ENCODE assay signal across 9 cellular contexts in the genomic region with DNA sequence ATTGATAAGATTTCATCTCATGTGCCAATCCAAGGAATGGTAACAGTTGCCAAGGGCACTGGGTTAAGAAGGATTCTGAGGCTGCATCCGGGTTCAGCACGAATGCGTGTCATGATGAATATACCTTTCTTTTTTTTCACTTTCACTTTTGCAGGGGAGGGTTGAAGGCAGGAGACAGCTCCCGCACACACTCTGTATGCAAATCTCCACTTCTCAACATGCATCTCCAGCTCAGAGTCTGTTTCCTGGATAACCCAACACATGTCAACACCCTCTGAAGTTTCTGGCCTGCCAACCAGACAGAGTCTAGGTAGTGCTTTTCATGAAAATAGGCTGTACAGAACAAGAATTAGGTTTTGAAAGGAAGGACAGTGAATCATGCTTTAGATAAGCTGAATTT. TPM values are rescaled to one million over a fixed set of nuclear protein-coding genes. Genes with fewer than 3 reads are reported as not detected.
DNase-seq lines count a peak whose midpoint lies in the region; ATAC-seq, FAIRE-seq and TF ChIP-seq lines count a peak whose summit lies in the region.
"Had no signal": no experiment of that assay in that cellular context is flagged by ENCODE, and none has a peak within 500 bp of the region (broad histone marks: within the 10 kb centered on the region; RNA-seq: fewer than 3 reads in every experiment).

No MANE protein-coding gene starts in this region.

- H3K4me3 Mint-ChIP-seq in chondrocyte (ENCODE audit: unreplicated experiment), result no peak overlapping the region

- peaks cover 43% of the 10 kb centered on the region for H3K36me3 Mint-ChIP-seq in chondrocyte (ENCODE audit: low read depth)

- DNase-seq in mucosa of gallbladder (ENCODE audit: low spot score) (peak; percentile 23), GM12891 (ENCODE audit: insufficient read length, low spot score) (no peak), T-helper 9 cell (no peak), chondrocyte (ENCODE audit: low spot score) (no peak), epidermal melanocyte (ENCODE audit: insufficient read length, low spot score) (no peak)

- peak; percentile 100 for ATAC-seq in GM18520 (IDR thresholded peaks at IDR 0.05; ENCODE audit: unreplicated experiment)
- ATAC-seq in GM21737 (IDR thresholded peaks at IDR 0.05; ENCODE audit: unreplicated experiment), result peak; percentile 99
- peak; percentile 99 for ATAC-seq in HG03571 (IDR thresholded peaks at IDR 0.05; ENCODE audit: unreplicated experiment)

- no peak overlapping the region for H3K27ac Mint-ChIP-seq in chondrocyte (ENCODE audit: unreplicated experiment)

- no peak for FAIRE-seq in GM12891 (lab: Jason Lieb, UNC)
- FAIRE-seq: endothelial cell of umbilical vein had no signal

- no peaks in the 10 kb centered on the region for H3K4me1 Mint-ChIP-seq in chondrocyte (ENCODE audit: low read depth)

- H3K27me3 Mint-ChIP-seq in chondrocyte (ENCODE audit: low read depth), result no peaks in the 10 kb centered on the region

- no peak for TF ChIP-seq POLR2A in GM12891 (IDR thresholded peaks at IDR 0.05; ENCODE audit: low read depth, low read length)

- no peaks in the 10 kb centered on the region for H3K9me3 Mint-ChIP-seq in chondrocyte (ENCODE audit: low read depth)

- TF ChIP-seq CTCF in chondrocyte (IDR thresholded peaks at IDR 0.05), result no peak

TF ChIP-seq in GM12891, 5 proteins besides CTCF, POLR2A, EP300 and RAD21:
- TF ChIP-seq PAX5 (IDR thresholded peaks at IDR 0.05; ENCODE audit: insufficient read depth, low read length, severe bottlenecking) (no peak), TAF1 (IDR thresholded peaks at IDR 0.05; ENCODE audit: low read depth, low read length) (no peak), POU2F2 (IDR thresholded peaks at IDR 0.05; ENCODE audit: low read depth, low read length) (no peak), POLR2AphosphoS5 (IDR thresholded peaks at IDR 0.05; ENCODE audit: low read depth, low read length) (no peak), SPI1 (IDR thresholded peaks at IDR 0.05; ENCODE audit: low read depth, low read length) (no peak)

RNA-seq across cellular contexts. Expression of a gene that starts 21.6 kb away (rescaled TPM):
- total RNA-seq in mucosa of gallbladder, result 58.1 TPM
- 11.3 TPM for polyA plus RNA-seq in GM12891 (2012; ENCODE audit: low read depth, missing spikeins)
- 25.8 to 26.7 TPM (median 25.9 TPM) in 3 replicates for total RNA-seq in chondrocyte

RNA-seq across cellular contexts. Expression of a gene that starts 45.7 kb away (rescaled TPM):
- total RNA-seq in mucosa of gallbladder (37.1 TPM), chondrocyte (not detected in 3 replicates)
- polyA plus RNA-seq in GM12891 (2012; ENCODE audit: low read depth, missing spikeins), result not detected
- total RNA-seq: endothelial cell of umbilical vein had no signal
- polyA plus RNA-seq: endothelial cell of umbilical vein had no signal

Comparison
In these comparisons a context has a peak if more than half of its experiments do, and no peak if none do; other contexts are left out.
1. RNA of a gene that starts 45.7 kb away (total RNA-seq): 37.1 TPM in mucosa of gallbladder (single experiment); not detected in chondrocyte; every median in the first group is over 10 times any median in the second.
2. Peak in every context shown above with its lines, with median percentiles within 50 percentile points of each other: ATAC-seq.